Comparison of ENCODE assay signal across 8 cellular contexts in the genomic region with DNA sequence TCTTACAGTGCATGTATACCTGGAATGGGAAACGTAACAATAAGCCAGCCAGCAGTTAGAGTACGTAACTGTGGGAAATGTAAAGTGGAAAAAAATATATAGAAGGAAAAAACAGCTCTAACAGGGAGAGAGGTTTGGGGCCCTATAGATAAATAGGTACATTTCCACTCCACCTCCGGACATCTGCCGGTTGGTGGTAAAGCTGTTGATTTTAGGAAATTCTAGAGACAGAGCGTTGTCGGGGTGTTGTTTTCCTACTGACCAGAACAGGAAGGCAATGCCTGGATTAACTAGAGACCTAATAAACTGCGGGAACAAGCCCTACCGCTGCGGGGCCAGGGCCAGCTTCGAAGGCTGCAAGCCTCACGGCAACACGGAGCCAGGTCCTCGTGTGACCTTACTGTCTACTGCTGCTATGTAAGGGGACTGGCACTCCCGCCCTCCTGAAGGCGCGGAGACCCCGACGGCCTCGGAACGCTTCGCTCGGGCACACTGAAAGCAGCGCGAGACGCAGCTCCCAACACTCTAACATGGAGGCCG. TPM values are rescaled to one million over a fixed set of nuclear protein-coding genes. Genes with fewer than 3 reads are reported as not detected.
DNase-seq lines count a peak whose midpoint lies in the region; ATAC-seq and TF ChIP-seq lines count a peak whose summit lies in the region.

No MANE protein-coding gene starts in this region.

- H3K27ac Mint-ChIP-seq in CD4-positive, CD25-positive, alpha-beta regulatory T cell: peak overlapping the region; percentile 95 to 98 (median 96)

- TF ChIP-seq CTCF in mammary epithelial cell (conservative IDR thresholded peaks at IDR 0.05 in 1 of 2, IDR thresholded peaks at IDR 0.05 in 1 of 2; ENCODE audit: extremely low read depth in 1 of 2, insufficient read depth in 1 of 2, low read depth in 1 of 2, low read length in 2 of 2) (peak in 1 of 2 donors; percentile 9), lower leg skin (IDR thresholded peaks at IDR 0.05) (no peak)

- no peak for TF ChIP-seq POLR2A in lower leg skin (IDR thresholded peaks at IDR 0.05)

- peaks cover 46% of the 10 kb centered on the region for H3K79me2 ChIP-seq in mammary epithelial cell (ENCODE audit: insufficient read depth, low read length)

- peak overlapping the region; percentile 96 for H3K27ac ChIP-seq in CD4-positive, CD25-positive, alpha-beta regulatory T cell (ENCODE audit: insufficient read depth, low read length, poor library complexity, severe bottlenecking)
- H3K27ac ChIP-seq in mammary epithelial cell (ENCODE audit: insufficient read depth, low read depth, low read length): peak overlapping the region; percentile 96

- POLR2A ChIA-PET in HEK293T (lab: Yijun Ruan, JAX): interaction anchor here (0.6 to 2.0 kb wide), 17 partner anchors 9 to 516 kb away, joined by 3 to 16 read pairs (median 5); no protein-coding TSS in a partner anchor

- peak overlapping the region; percentile 99 for H3K4me2 ChIP-seq in mammary epithelial cell (ENCODE audit: insufficient read depth, low read depth, low read length)

- intact Hi-C loops in mammary epithelial cell (cut with micrococcal nuclease) (loop anchor here (2.0 kb wide), 3 partner anchors 21 to 61 kb away; a partner anchor contains a TSS), lower leg skin (cut with DNase I; ENCODE audit: low total_unique reads) (no loop called here)

- H4K20me1 ChIP-seq in mammary epithelial cell (ENCODE audit: insufficient read depth, low read length): no peaks in the 10 kb centered on the region

- peaks cover 9 to 61% (median 44%) of the 10 kb centered on the region in 4 donors for H3K4me1 Mint-ChIP-seq in CD4-positive, CD25-positive, alpha-beta regulatory T cell

- DNase-seq in CD4-positive, CD25-positive, alpha-beta regulatory T cell: peak in 1 of 3 donors; percentile 62
- peak; percentile 35 for DNase-seq in HEK293T (ENCODE audit: extremely low spot score)
- peak; percentile 43 to 61 for DNase-seq in SHP77 (lab: John Stamatoyannopoulos, UW)
- no peak for DNase-seq in mammary epithelial cell
- peak in 1 of 2 donors; percentile 91 for DNase-seq in lower leg skin (ENCODE audit: low spot score in 2 of 2)
- peak; percentile 20 for DNase-seq in stimulated activated CD8-positive, alpha-beta memory T cell treated with anti-CD3 and anti-CD28 coated beads, Interleukin-15, amount 100 ng/mL, for 24 hours (ENCODE audit: low read depth)
- DNase-seq in LoVo (ENCODE audit: low spot score): no peak
- no peak for DNase-seq in NCI-H187 (lab: John Stamatoyannopoulos, UW)

- H3K9me3 ChIP-seq in CD4-positive, CD25-positive, alpha-beta regulatory T cell (ENCODE audit: control insufficient read depth in 2 of 2, low read length in 2 of 2): no peaks in the 10 kb centered on the region
- H3K9me3 ChIP-seq in mammary epithelial cell (replicated peaks; ENCODE audit: insufficient read depth, low read length): no peaks in the 10 kb centered on the region

- WGBS in mammary epithelial cell (ENCODE audit: low coverage, missing lambda C conversion rate): 9% methylated on average over 25 of the region's 26 CpGs
- WGBS in lower leg skin, 2 donors: 1 to 2% methylated on average over 20 to 26 of the region's 26 CpGs

- peak overlapping the region; percentile 97 to 99 (median 98) for H3K4me3 Mint-ChIP-seq in CD4-positive, CD25-positive, alpha-beta regulatory T cell

- no peaks in the 10 kb centered on the region for H3K27me3 ChIP-seq in CD4-positive, CD25-positive, alpha-beta regulatory T cell (ENCODE audit: control insufficient read depth, insufficient read depth, low read length)
- no peaks in the 10 kb centered on the region for H3K27me3 ChIP-seq in mammary epithelial cell (ENCODE audit: insufficient read depth, low read length)

- CTCF ChIA-PET in HEK293T (lab: Yijun Ruan, JAX) (interaction anchor here (1.4 kb wide), 1 partner anchor 36 kb away, joined by 3 read pairs; no protein-coding TSS in a partner anchor), mammary epithelial cell (lab: Charles Lee; ENCODE audit: low non-redundant PET) (interaction anchor here (0.7 kb wide), 1 partner anchor 49 kb away, joined by 4 read pairs; no protein-coding TSS in a partner anchor)

- H3K4me1 ChIP-seq in CD4-positive, CD25-positive, alpha-beta regulatory T cell (ENCODE audit: control insufficient read depth, insufficient read depth, low read length, poor library complexity, severe bottlenecking): peaks cover 47% of the 10 kb centered on the region
- H3K4me1 ChIP-seq in mammary epithelial cell (ENCODE audit: insufficient read depth, low read length): peaks cover 19% of the 10 kb centered on the region

- peak; percentile 3 to 5 for ATAC-seq in CD4-positive, CD25-positive, alpha-beta regulatory T cell (ENCODE audit: low read depth in 2 of 2)

- H3K36me3 ChIP-seq in CD4-positive, CD25-positive, alpha-beta regulatory T cell (ENCODE audit: control insufficient read depth, insufficient read depth, low read length): peaks cover 23% of the 10 kb centered on the region
- H3K36me3 ChIP-seq in mammary epithelial cell (ENCODE audit: insufficient read depth, low read length): peaks cover 16% of the 10 kb centered on the region

- no peaks in the 10 kb centered on the region for H3K9me3 Mint-ChIP-seq in CD4-positive, CD25-positive, alpha-beta regulatory T cell

- peaks cover 20% of the 10 kb centered on the region for H3K36me3 Mint-ChIP-seq in CD4-positive, CD25-positive, alpha-beta regulatory T cell

- in situ Hi-C loops in mammary epithelial cell (cut with MboI; ENCODE audit: low sequenced_read_pairs in 2 of 2): no loop called here

- H3K27me3 Mint-ChIP-seq in CD4-positive, CD25-positive, alpha-beta regulatory T cell: peaks cover 4% of the 10 kb centered on the region

- peak overlapping the region; percentile 82 for H2AFZ ChIP-seq in mammary epithelial cell (ENCODE audit: low read depth, low read length)

- TSS peak; percentile 63 for BruUV-seq in mammary epithelial cell (replicated peaks; lab: Mats Ljungman, UMichigan)

- dilution Hi-C loops in mammary epithelial cell (cut with HindIII; ENCODE audit: low sequenced_read_pairs): no loop called here

- peak overlapping the region; percentile 84 for H3K4me3 ChIP-seq in CD4-positive, CD25-positive, alpha-beta regulatory T cell (ENCODE audit: low read depth, low read length)
- H3K4me3 ChIP-seq in mammary epithelial cell (replicated peaks in 1 of 3; ENCODE audit: insufficient read depth in 1 of 3, low read depth in 2 of 3, low read length in 3 of 3): peak overlapping the region; percentile 58 to 95 (median 95)
- peak overlapping the region; percentile 86 for H3K4me3 ChIP-seq in lower leg skin (ENCODE audit: low read depth, poor library complexity, severe bottlenecking)

- peak overlapping the region; percentile 92 for H3K9ac ChIP-seq in mammary epithelial cell (ENCODE audit: insufficient read depth, low read length)

TF ChIP-seq in HEK293T, 16 proteins besides CTCF, POLR2A, EP300 and RAD21:
- TF ChIP-seq L3MBTL2 (conservative IDR thresholded peaks at IDR 0.05) (peak; percentile 90), CTBP1 (IDR thresholded peaks at IDR 0.05; ENCODE audit: borderline replicate concordance) (no peak)

RNA-seq across cellular contexts. Expression of a gene that starts 0.8 kb away (rescaled TPM):
- total RNA-seq in CD4-positive, CD25-positive, alpha-beta regulatory T cell: 32.5 TPM
- polyA plus RNA-seq in CD4-positive, CD25-positive, alpha-beta regulatory T cell: 10 to 100 TPM; 23.0 to 46.4 (median 36.1) TPM
- total RNA-seq in mammary epithelial cell (10 to 100 TPM; 12.7 to 14.3 TPM), lower leg skin (10 to 100 TPM; 20.9 to 30.8 (median 26.1) TPM)
- polyA plus RNA-seq in mammary epithelial cell: 9.9 TPM
- not detected for polyA minus RNA-seq in mammary epithelial cell

Comparison
In these comparisons a context has a peak if more than half of its experiments do, and no peak if none do; other contexts are left out.
1. DNase-seq: peak in HEK293T (single experiment), SHP77 (2 of 2) and stimulated activated CD8-positive, alpha-beta memory T cell treated with anti-CD3 and anti-CD28 coated beads, Interleukin-15, amount 100 ng/mL, for 24 hours (single experiment); none in mammary epithelial cell (single experiment), LoVo (single experiment) and NCI-H187 (0 of 2).
2. Peak in every context shown above with its lines, with median percentiles within 50 percentile points of each other: H3K4me3 ChIP-seq.